ENCODE assay signal across 33 cellular contexts in the genomic region with DNA sequence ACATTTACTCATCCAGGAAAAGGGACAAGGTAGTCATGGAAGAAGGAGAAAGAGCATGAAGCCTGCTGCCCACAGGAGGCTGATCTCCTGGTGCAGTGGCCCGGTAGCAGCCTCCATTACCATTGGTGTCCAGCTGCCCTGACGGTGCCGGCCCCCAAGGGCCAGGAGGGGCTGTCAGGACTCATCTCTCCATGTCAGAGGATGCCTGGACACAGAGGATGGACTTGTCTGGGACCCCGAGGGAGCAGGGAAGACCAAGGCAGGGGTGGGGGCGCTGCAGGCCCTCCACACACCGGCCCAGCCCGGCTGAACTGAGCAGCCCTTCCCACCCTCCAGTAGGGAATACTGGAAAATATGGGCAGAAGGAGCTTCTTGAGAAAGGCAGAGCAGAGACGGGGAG. TPM values are rescaled to one million over a fixed set of nuclear protein-coding genes. Genes with fewer than 3 reads are reported as not detected.
"Had no signal": no experiment of that assay in that cellular context is flagged by ENCODE, and none has a peak within 500 bp of the region (broad histone marks: within the 10 kb centered on the region; RNA-seq: fewer than 3 reads in every experiment).

No MANE protein-coding gene starts in this region.

- H3K4me1 Mint-ChIP-seq: activated B cell treated with CpG ODN at 0.5 μM for 24 hours; activated CD8-positive, alpha-beta memory T cell treated with anti-CD3 and anti-CD28 coated beads, Interleukin-2, amount 10 ng/mL, durations not matched to agents 7 days and 5 days; activated naive CD4-positive, alpha-beta T cell treated with anti-CD3 and anti-CD28 coated beads, Interleukin-2, amount 50 U/mL, for 24 hours; central memory CD8-positive, alpha-beta T cell; T-helper 17 cell had no signal

- H3K4me3 ChIP-seq: esophagus muscularis mucosa, gastrocnemius medialis had no signal

- H3K36me3 ChIP-seq: brain microvascular endothelial cell, esophagus muscularis mucosa, gastrocnemius medialis, WERI-Rb-1 had no signal

- ATAC-seq: activated CD4-positive, CD25-positive, alpha-beta regulatory T cell treated with anti-CD3 and anti-CD28 coated beads, Interleukin-2, amount 50 U/mL, for 24 hours; activated CD8-positive, alpha-beta memory T cell treated with anti-CD3 and anti-CD28 coated beads, Interleukin-2, amount 10 ng/mL, durations not matched to agents 7 days and 5 days; activated CD8-positive, alpha-beta T cell treated with anti-CD3 and anti-CD28 coated beads for 36 hours; effector memory CD8-positive, alpha-beta T cell; foreskin keratinocyte; gastrocnemius medialis; T-helper 17 cell had no signal

- H3K4me3 Mint-ChIP-seq: activated B cell treated with CpG ODN at 0.5 μM for 24 hours; activated CD8-positive, alpha-beta memory T cell treated with anti-CD3 and anti-CD28 coated beads, Interleukin-2, amount 10 ng/mL, durations not matched to agents 7 days and 5 days; activated CD8-positive, alpha-beta T cell treated with anti-CD3 and anti-CD28 coated beads for 36 hours; activated naive CD4-positive, alpha-beta T cell treated with anti-CD3 and anti-CD28 coated beads for 36 hours; activated naive CD4-positive, alpha-beta T cell treated with anti-CD3 and anti-CD28 coated beads, Interleukin-2, amount 50 U/mL, for 24 hours; activated T-helper 1 cell treated with anti-CD3 and anti-CD28 coated beads, Interleukin-12 subunit alpha, Interleukin-12 subunit beta, Interleukin-2, Interleukin-4 antibody, amounts not matched to agents 30 ng/mL and 10 ng/mL and 1 ng/mL, durations not matched to agents 14 hours and 24 hours and 36 hours; central memory CD8-positive, alpha-beta T cell; effector memory CD8-positive, alpha-beta T cell; T-helper 17 cell; T-helper 2 cell treated with Interferon-gamma antibody and Interleukin-4, amounts not matched to agents 5 μg/mL and 100 μg/mL, for 36 hours had no signal

- H3K27me3 ChIP-seq: brain microvascular endothelial cell, gastrocnemius medialis had no signal

- H3K27me3 Mint-ChIP-seq: activated B cell treated with CpG ODN at 0.5 μM for 24 hours; activated CD8-positive, alpha-beta memory T cell treated with anti-CD3 and anti-CD28 coated beads, Interleukin-2, amount 10 ng/mL, durations not matched to agents 7 days and 5 days; activated CD8-positive, alpha-beta T cell treated with anti-CD3 and anti-CD28 coated beads for 36 hours; activated naive CD4-positive, alpha-beta T cell treated with anti-CD3 and anti-CD28 coated beads, Interleukin-2, amount 50 U/mL, for 24 hours; central memory CD8-positive, alpha-beta T cell; effector memory CD8-positive, alpha-beta T cell; T-helper 17 cell had no signal

- H3K27ac ChIP-seq: brain microvascular endothelial cell, esophagus muscularis mucosa, foreskin keratinocyte, gastrocnemius medialis, WERI-Rb-1 had no signal

- DNase-seq: activated B cell treated with CpG ODN at 0.5 μM for 24 hours; activated CD4-positive, alpha-beta T cell treated with anti-CD3 and anti-CD28 coated beads for 48 hours; activated CD4-positive, alpha-beta T cell treated with anti-CD3 and anti-CD28 coated beads, Interleukin-2, amount 50 U/mL, for 1 hour; activated CD4-positive, alpha-beta T cell treated with anti-CD3 and anti-CD28 coated beads, Interleukin-2, amount 50 U/mL, for 48 hours; activated CD8-positive, alpha-beta memory T cell treated with anti-CD3 and anti-CD28 coated beads, Interleukin-2, amount 10 ng/mL, durations not matched to agents 7 days and 5 days; activated CD8-positive, alpha-beta memory T cell treated with anti-CD3 and anti-CD28 coated beads, Interleukin-2, amount 50 U/mL, for 4 hours; activated CD8-positive, alpha-beta T cell treated with anti-CD3 and anti-CD28 coated beads for 36 hours; activated effector memory CD4-positive, alpha-beta T cell treated with anti-CD3 and anti-CD28 coated beads, Interleukin-2, amount 50 U/mL, for 16 hours; activated naive CD4-positive, alpha-beta T cell treated with anti-CD3 and anti-CD28 coated beads for 36 hours; activated T-cell treated with anti-CD3 and anti-CD28 coated beads, Interleukin-2, amount 50 U/mL, for 1 hour; activated T-cell treated with anti-CD3 and anti-CD28 coated beads, Interleukin-2, amount 50 U/mL, for 48 hours; amniotic stem cell; anterior cingulate cortex; brain microvascular endothelial cell; cortex of kidney; dermis blood vessel endothelial cell; effector CD4-positive, alpha-beta T cell; effector memory CD8-positive, alpha-beta T cell; erythroblast; foreskin keratinocyte; gastrocnemius medialis; T-helper 1 cell; T-helper 17 cell; T1000; WERI-Rb-1 had no signal

- H3K9me3 ChIP-seq: esophagus muscularis mucosa, gastrocnemius medialis had no signal

- H3K27ac Mint-ChIP-seq: activated B cell treated with CpG ODN at 0.5 μM for 24 hours; activated CD8-positive, alpha-beta memory T cell treated with anti-CD3 and anti-CD28 coated beads, Interleukin-2, amount 10 ng/mL, durations not matched to agents 7 days and 5 days; activated CD8-positive, alpha-beta T cell treated with anti-CD3 and anti-CD28 coated beads for 36 hours; activated naive CD4-positive, alpha-beta T cell treated with anti-CD3 and anti-CD28 coated beads for 36 hours; activated naive CD4-positive, alpha-beta T cell treated with anti-CD3 and anti-CD28 coated beads, Interleukin-2, amount 50 U/mL, for 24 hours; activated T-helper 1 cell treated with anti-CD3 and anti-CD28 coated beads, Interleukin-12 subunit alpha, Interleukin-12 subunit beta, Interleukin-2, Interleukin-4 antibody, amounts not matched to agents 30 ng/mL and 10 ng/mL and 1 ng/mL, durations not matched to agents 14 hours and 24 hours and 36 hours; activated T-helper 2 cell treated with anti-CD3 and anti-CD28 coated beads, Interferon-gamma antibody, Interleukin-2, Interleukin-4, amounts not matched to agents 10 μg/mL and 5 μg/mL and 100 μg/mL, durations not matched to agents 14 hours and 24 hours and 36 hours; effector memory CD8-positive, alpha-beta T cell; T-helper 17 cell; T-helper 2 cell treated with Interferon-gamma antibody and Interleukin-4, amounts not matched to agents 5 μg/mL and 100 μg/mL, for 36 hours had no signal

- H3K9me3 Mint-ChIP-seq: activated B cell treated with CpG ODN at 0.5 μM for 24 hours; activated CD8-positive, alpha-beta T cell treated with anti-CD3 and anti-CD28 coated beads for 36 hours; activated naive CD4-positive, alpha-beta T cell treated with anti-CD3 and anti-CD28 coated beads for 36 hours had no signal

- H3K4me1 ChIP-seq: esophagus muscularis mucosa, gastrocnemius medialis had no signal

- H3K36me3 Mint-ChIP-seq: activated CD8-positive, alpha-beta memory T cell treated with anti-CD3 and anti-CD28 coated beads, Interleukin-2, amount 10 ng/mL, durations not matched to agents 7 days and 5 days; activated naive CD4-positive, alpha-beta T cell treated with anti-CD3 and anti-CD28 coated beads, Interleukin-2, amount 50 U/mL, for 24 hours had no signal

RNA-seq across cellular contexts. Expression of a gene that starts 52.2 kb away (rescaled TPM):
- total RNA-seq: activated B cell treated with CpG ODN at 0.5 μM for 24 hours; activated CD8-positive, alpha-beta memory T cell treated with anti-CD3 and anti-CD28 coated beads for 36 hours; activated CD8-positive, alpha-beta memory T cell treated with anti-CD3 and anti-CD28 coated beads, Interleukin-2, amount 10 ng/mL, durations not matched to agents 7 days and 5 days; activated CD8-positive, alpha-beta T cell treated with anti-CD3 and anti-CD28 coated beads for 36 hours; activated naive CD4-positive, alpha-beta T cell treated with anti-CD3 and anti-CD28 coated beads for 36 hours; activated T-helper 1 cell treated with anti-CD3 and anti-CD28 coated beads, Interleukin-12 subunit alpha, Interleukin-12 subunit beta, Interleukin-2, Interleukin-4 antibody, amounts not matched to agents 30 ng/mL and 10 ng/mL and 1 ng/mL, durations not matched to agents 14 hours and 24 hours and 36 hours; activated T-helper 2 cell treated with anti-CD3 and anti-CD28 coated beads, Interferon-gamma antibody, Interleukin-2, Interleukin-4, amounts not matched to agents 10 μg/mL and 5 μg/mL and 100 μg/mL, durations not matched to agents 14 hours and 24 hours and 36 hours; T-helper 17 cell had no signal
